ENCODE assay signal across 18 cellular contexts in the genomic region with DNA sequence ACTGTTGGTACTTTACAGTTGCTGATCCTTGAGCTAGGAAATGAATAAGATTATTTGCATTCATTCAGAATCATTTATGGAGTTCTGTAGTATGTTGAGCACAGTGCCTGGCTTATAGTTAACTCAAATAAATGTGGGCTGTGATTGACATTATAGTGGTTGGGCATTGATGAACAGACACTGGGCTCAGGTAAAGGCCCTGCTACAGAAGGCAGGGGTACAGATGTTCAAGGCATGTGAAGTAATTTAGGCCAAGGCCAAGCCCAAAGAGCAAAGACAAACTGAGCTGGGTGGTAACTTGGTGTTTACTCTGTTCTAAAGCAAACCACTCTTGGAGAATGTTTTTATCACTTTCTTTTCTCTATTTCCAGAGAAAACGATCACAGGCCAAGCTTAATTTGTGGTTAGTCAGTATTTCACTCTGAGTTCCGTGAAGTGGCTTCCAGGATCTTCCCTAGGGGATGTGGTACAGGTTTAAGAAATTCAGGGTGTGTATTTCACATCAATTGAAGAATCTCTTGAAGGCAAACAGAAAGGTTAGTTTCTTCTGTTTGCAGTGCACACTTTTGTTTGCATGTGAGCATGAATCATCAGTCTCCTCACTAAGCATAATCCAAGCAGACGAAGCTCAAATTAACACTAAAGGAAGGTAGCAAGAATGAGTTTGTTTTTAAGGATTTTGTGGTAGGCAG.
DNase-seq lines count a peak whose midpoint lies in the region; ATAC-seq, FAIRE-seq and TF ChIP-seq lines count a peak whose summit lies in the region.
"Had no signal": no experiment of that assay in that cellular context is flagged by ENCODE, and none has a peak within 500 bp of the region (broad histone marks: within the 10 kb centered on the region; RNA-seq: fewer than 3 reads in every experiment).

No MANE protein-coding gene starts in this region.

- no peaks in the 10 kb centered on the region for H3K79me2 ChIP-seq in Karpas-422 (ENCODE audit: low read length)
- H3K79me2 ChIP-seq: parathyroid adenoma had no signal

- H4K20me1 ChIP-seq in Karpas-422 (ENCODE audit: insufficient read depth, low read depth, low read length), result no peaks in the 10 kb centered on the region

- no peaks in the 10 kb centered on the region for H3K9me3 ChIP-seq in right lobe of liver
- H3K9me3 ChIP-seq in Karpas-422 (ENCODE audit: low read length), result no peaks in the 10 kb centered on the region
- H3K9me3 ChIP-seq in small intestine (ENCODE audit: control insufficient read depth, low read depth), result no peaks in the 10 kb centered on the region
- H3K9me3 ChIP-seq: ascending aorta, spleen had no signal

- H3K4me3 ChIP-seq in right lobe of liver (no peak overlapping the region), Karpas-422 (ENCODE audit: low read length) (no peak overlapping the region), small intestine (ENCODE audit: low read depth in 1 of 2, low read length in 2 of 2) (no peak overlapping the region)
- H3K4me3 ChIP-seq: ascending aorta, spleen had no signal

- H3K4me2 ChIP-seq in Karpas-422 (ENCODE audit: low read depth, low read length, poor library complexity, severe bottlenecking), result no peak overlapping the region

- TF ChIP-seq POLR2A in right lobe of liver (IDR thresholded peaks at IDR 0.05), result no peak

- no peak overlapping the region for H3K9ac ChIP-seq in Karpas-422 (ENCODE audit: low read length)
- H3K9ac ChIP-seq: parathyroid adenoma had no signal

- intact Hi-C loops in right lobe of liver (cut with DNase I), result no loop called here

- no peaks in the 10 kb centered on the region for H3K27me3 ChIP-seq in right lobe of liver
- no peaks in the 10 kb centered on the region for H3K27me3 ChIP-seq in Karpas-422 (ENCODE audit: low read length)
- H3K27me3 ChIP-seq in small intestine (ENCODE audit: control insufficient read depth in 2 of 2, insufficient read depth in 2 of 2, low read length in 2 of 2), result no peaks in the 10 kb centered on the region
- H3K27me3 ChIP-seq: ascending aorta, foreskin keratinocyte, spleen had no signal

- DNase-seq in HuH-7 (ENCODE audit: low spot score) (peak; percentile 45), right lobe of liver (no peak), GM03348 (ENCODE audit: low spot score) (no peak), Karpas-422 (no peak), small intestine (no peak), middle frontal gyrus (ENCODE audit: extremely low spot score, low spot score) (no peak)
- DNase-seq: activated naive CD4-positive, alpha-beta T cell treated with anti-CD3 and anti-CD28 coated beads, Interleukin-2, amount 10 ng/mL, durations not matched to agents 7 days and 5 days; CD8-positive, alpha-beta T cell; foreskin keratinocyte; NCI-H2029 treated with DMSO at 0.1 percent for 48 hours; spleen; trophoblast cell had no signal

- peak overlapping the region; percentile 81 for H3K27ac ChIP-seq in 22Rv1
- H3K27ac ChIP-seq in VCaP, result peak overlapping the region; percentile 51
- H3K27ac ChIP-seq in right lobe of liver, result peak overlapping the region in 1 of 3 donors; percentile 3
- no peak overlapping the region for H3K27ac ChIP-seq in Karpas-422 (ENCODE audit: low read length)
- no peak overlapping the region for H3K27ac ChIP-seq in small intestine (ENCODE audit: low read depth in 1 of 2, low read length in 1 of 2)
- H3K27ac ChIP-seq: ascending aorta, foreskin keratinocyte, parathyroid adenoma, spleen had no signal

- H3K4me1 ChIP-seq in right lobe of liver (peaks cover 0 to 16% (median 2%) of the 10 kb centered on the region in 4 donors), Karpas-422 (ENCODE audit: low read length) (peaks cover 16% of the 10 kb centered on the region), small intestine (ENCODE audit: control insufficient read depth in 2 of 2, insufficient read depth in 1 of 2, low read depth in 1 of 2, low read length in 1 of 2) (no peaks in the 10 kb centered on the region)
- H3K4me1 ChIP-seq: ascending aorta, parathyroid adenoma, spleen had no signal

- no peak for FAIRE-seq in small intestine (lab: Jason Lieb, UNC)
- FAIRE-seq: colon had no signal

- no peaks in the 10 kb centered on the region for H3K9me2 ChIP-seq in Karpas-422 (replicated peaks; ENCODE audit: insufficient read depth, low read length)

- peak; percentile 30 to 84 (median 74) for ATAC-seq in right lobe of liver
- ATAC-seq: CD8-positive, alpha-beta T cell; foreskin keratinocyte; stimulated activated effector memory CD8-positive, alpha-beta T cell treated with anti-CD3 and anti-CD28 coated beads, Interleukin-12 subunit alpha, Interleukin-12 subunit beta, amount 100 ng/mL, for 72 hours had no signal

- no peaks in the 10 kb centered on the region for H3K36me3 ChIP-seq in right lobe of liver
- no peaks in the 10 kb centered on the region for H3K36me3 ChIP-seq in Karpas-422 (ENCODE audit: insufficient read depth, low read length)
- no peaks in the 10 kb centered on the region for H3K36me3 ChIP-seq in small intestine (ENCODE audit: control insufficient read depth in 2 of 2, insufficient read depth in 2 of 2, low read length in 2 of 2)
- H3K36me3 ChIP-seq: ascending aorta, spleen had no signal

- WGBS in right lobe of liver (ENCODE audit: insufficient coverage, low coverage, low lambda C conversion rate, missing lambda C conversion rate), result 27% methylated on average over 3 of the region's 3 CpGs
- 46 to 64% (median 61%) methylated on average over 3 of the region's 3 CpGs for WGBS in small intestine, 3 donors

- H2AFZ ChIP-seq in Karpas-422 (ENCODE audit: low read length), result no peak overlapping the region
- H2AFZ ChIP-seq: parathyroid adenoma had no signal

- no peak for TF ChIP-seq CTCF in 22Rv1 (IDR thresholded peaks at IDR 0.05)
- TF ChIP-seq CTCF in VCaP (conservative IDR thresholded peaks at IDR 0.05), result no peak
- TF ChIP-seq CTCF in right lobe of liver (IDR thresholded peaks at IDR 0.05), result no peak

Comparison
In these comparisons a context has a peak if more than half of its experiments do, and no peak if none do; other contexts are left out.
1. H3K27ac ChIP-seq: peak in 22Rv1 (single experiment) and VCaP (single experiment); none in Karpas-422 (single experiment) and small intestine (0 of 2).